ENCODE assay signal across 16 cellular contexts in genomic region chr7:73970801-73971229, GRCh38. TPM values are rescaled to one million over a fixed set of nuclear protein-coding genes. Genes with fewer than 3 reads are reported as not detected.
A peak's percentile ranks its signal among the peaks of the same experiment; 100 is the strongest.
DNase-seq lines count a peak whose midpoint lies in the region; ATAC-seq, FAIRE-seq and TF ChIP-seq lines count a peak whose summit lies in the region.
"Had no signal": no experiment of that assay in that cellular context is flagged by ENCODE, and none has a peak within 500 bp of the region (broad histone marks: within the 10 kb centered on the region; RNA-seq: fewer than 3 reads in every experiment).

No MANE protein-coding gene starts in this region.

- H3K4me1 ChIP-seq in K562 (replicated peaks in 1 of 2; ENCODE audit: control insufficient read depth in 2 of 2, insufficient read depth in 2 of 2, low read length in 2 of 2) = peaks cover 0 to 3% of the 10 kb centered on the region in 2 experiments; a peak in 1 of 5 replicates

- H3K27ac ChIP-seq in K562 (ENCODE audit: extremely low read depth, low read depth, low read length) = no peak overlapping the region
- H3K27ac ChIP-seq: ovary, WERI-Rb-1 had no signal

- peaks cover 4% of the 10 kb centered on the region; the same call in 1 of the 2 replicates for H4K20me1 ChIP-seq in K562 (replicated peaks; ENCODE audit: control insufficient read depth, insufficient read depth, low read length)

- intact Hi-C loops in K562 (cut with micrococcal nuclease) = no loop called here
- intact Hi-C loops in sciatic nerve (cut with DNase I) = no loop called here

- H3K4me2 ChIP-seq in K562 (ENCODE audit: insufficient read depth, low read length) = no peak overlapping the region

- TF ChIP-seq CTCF in K562 (IDR thresholded peaks at IDR 0.05 in 2 of 3, conservative IDR thresholded peaks at IDR 0.05 in 1 of 3; ENCODE audit: insufficient read depth in 2 of 3, low read depth in 1 of 3, low read length in 3 of 3) = no peak

- no peak for TF ChIP-seq RAD21 in K562 (CRISPR knock-in tag; conservative IDR thresholded peaks at IDR 0.05 in 1 of 2, IDR thresholded peaks at IDR 0.05 in 1 of 2)

- no peaks in the 10 kb centered on the region for H3K79me2 ChIP-seq in K562 (ENCODE audit: control insufficient read depth, insufficient read depth, low read length)

- H3K4me3 ChIP-seq in K562 = no peak overlapping the region
- H3K4me3 ChIP-seq: ovary had no signal

- no peak for TF ChIP-seq POLR2A in K562 (conservative IDR thresholded peaks at IDR 0.05)

- no TSS peak for BruUV-seq in K562 (replicated peaks; lab: Mats Ljungman, UMichigan)

- H3K9me3 ChIP-seq in K562 (replicated peaks; ENCODE audit: control insufficient read depth, insufficient read depth, low read depth, low read length) = no peaks in the 10 kb centered on the region
- H3K9me3 ChIP-seq: ovary had no signal

- TF ChIP-seq EP300 in K562 (IDR thresholded peaks at IDR 0.05; ENCODE audit: low read length) = no peak

- ATAC-seq in GM18861 (IDR thresholded peaks at IDR 0.05; ENCODE audit: unreplicated experiment) (peak; percentile 12), HG03103 (IDR thresholded peaks at IDR 0.05; ENCODE audit: low read depth, unreplicated experiment) (peak; percentile 16), K562 (peak; percentile 39), sciatic nerve (no peak), HG03139 (IDR thresholded peaks at IDR 0.05; ENCODE audit: unreplicated experiment) (no peak)
- ATAC-seq: left ventricle myocardium superior had no signal

- DNase-seq in K562 (ENCODE audit: extremely low read depth in 1 of 4, low spot score in 3 of 4) = no peak
- peak; percentile 47 for DNase-seq in sciatic nerve (ENCODE audit: low spot score)
- DNase-seq in NCI-H510A treated with DMSO at 0.1 percent for 48 hours (lab: John Stamatoyannopoulos, UW) = no peak
- DNase-seq in NCI-H748 (lab: John Stamatoyannopoulos, UW; ENCODE audit: unreplicated experiment) = no peak
- DNase-seq: activated CD4-positive, alpha-beta T cell treated with anti-CD3 and anti-CD28 coated beads, Interleukin-2, amount 50 U/mL, for 48 hours; effector CD8-positive, alpha-beta T cell; left ventricle myocardium superior; NCI-H187; NCI-H345; ovary; SHP77; WERI-Rb-1 had no signal

- peaks cover 17 to 52% of the 10 kb centered on the region in 2 experiments for H3K27me3 ChIP-seq in K562 (ENCODE audit: control insufficient read depth in 2 of 2, insufficient read depth in 2 of 2, low read length in 2 of 2)
- H3K27me3 ChIP-seq: ovary had no signal

- no peaks in the 10 kb centered on the region for H3K36me3 ChIP-seq in K562 (ENCODE audit: control insufficient read depth, insufficient read depth, low read length)
- H3K36me3 ChIP-seq: ovary, WERI-Rb-1 had no signal

- H3K9me1 ChIP-seq in K562 (ENCODE audit: control insufficient read depth, insufficient read depth, low read length) = no peaks in the 10 kb centered on the region

- CTCF ChIA-PET in K562 (lab: Yijun Ruan, JAX; ENCODE audit: low intra/inter-chr PET ratio) = no interaction called here

- peak overlapping the region in 1 of 2 experiments; percentile 30; a peak in 1 of 4 replicates for H3K9ac ChIP-seq in K562 (ENCODE audit: insufficient read depth in 1 of 2, low read depth in 2 of 2, low read length in 2 of 2)

- POLR2A ChIA-PET in K562 (lab: Yijun Ruan, JAX) = no interaction called here

- in situ Hi-C loops in K562 (cut with MboI) = no loop called here

- FAIRE-seq in K562 (lab: Jason Lieb, UNC) = no peak

- 3% methylated on average over 12 of the region's 12 CpGs for WGBS in K562 (ENCODE audit: insufficient coverage, low coverage, missing lambda C conversion rate)

- no peak overlapping the region for H2AFZ ChIP-seq in K562 (ENCODE audit: low read depth, low read length)

TF ChIP-seq in K562, 482 proteins besides CTCF, POLR2A, EP300 and RAD21:
- TF ChIP-seq BCL6 (CRISPR knock-in tag; IDR thresholded peaks at IDR 0.05) (no peak), GTF3C2 (IDR thresholded peaks at IDR 0.05; ENCODE audit: borderline replicate concordance, extremely low read depth, insufficient read length) (no peak), ZNF3 (CRISPR knock-in tag; IDR thresholded peaks at IDR 0.05) (no peak), ARID2 (IDR thresholded peaks at IDR 0.05) (no peak), KDM5B (IDR thresholded peaks at IDR 0.05; ENCODE audit: insufficient replicate concordance, low read depth, low read length) (no peak), COPS2 (conservative IDR thresholded peaks at IDR 0.05) (no peak), PKNOX1 (IDR thresholded peaks at IDR 0.05) (no peak), ZBTB12 (CRISPR knock-in tag; IDR thresholded peaks at IDR 0.05) (no peak)

RNA-seq across cellular contexts. Expression of gene ELN, which starts 57.2 kb away (rescaled TPM):
- total RNA-seq in K562 (2011; cell fraction: chromatin; rRNA removed; ENCODE audit: low replicate concordance) = not detected in 2 replicates
- not detected in 2 replicates for total RNA-seq in K562 (2011; cell fraction: nucleolus; rRNA removed)
- total RNA-seq in K562 (2011; cell fraction: nucleoplasm; rRNA removed) = not detected in 2 replicates
- total RNA-seq in K562 (2014; rRNA removed) = not detected in 2 replicates
- not detected in 2 replicates for total RNA-seq in K562 (2014; rRNA removed; fragmentation: Illumina TruSeq; extraction: Trizol)
- total RNA-seq in K562 (2015; rRNA removed; fragmentation: Illumina TruSeq; extraction: Trizol) = not detected in 2 replicates
- total RNA-seq in K562 (2021) = 0.20 TPM in 2 replicates
- polyA plus RNA-seq in K562 (2011; rRNA removed) = not detected in 2 replicates
- 0.01 TPM in 1 of 2 replicates, not detected in the other for polyA plus RNA-seq in K562 (2011; cell fraction: cytosol; rRNA removed)
- polyA plus RNA-seq in K562 (2011; cell fraction: nucleus; rRNA removed) = not detected in 2 replicates
- polyA plus RNA-seq in K562 (2012) = 0.14 TPM in 1 of 2 replicates, not detected in the other
- polyA plus RNA-seq in K562 (2014; fragmentation: Illumina TruSeq; extraction: Trizol) = not detected in 2 replicates
- polyA plus RNA-seq in K562 (2014; fragmentation: Nextera tagmentation; extraction: Ambion mirVana) = not detected
- polyA plus RNA-seq in K562 (2014; rRNA removed) = not detected in 2 replicates
- not detected in 2 replicates for polyA minus RNA-seq in K562 (2011; rRNA and poly(A)+ RNA removed)
- not detected in 2 replicates for polyA minus RNA-seq in K562 (2011; cell fraction: cytosol; rRNA and poly(A)+ RNA removed)
- not detected in 2 replicates for polyA minus RNA-seq in K562 (2011; cell fraction: nucleus; rRNA and poly(A)+ RNA removed)
- total RNA-seq in sciatic nerve = 62.8 TPM
- total RNA-seq: activated T-helper 1 cell treated with anti-CD3 and anti-CD28 coated beads, Interleukin-12 subunit alpha, Interleukin-12 subunit beta, Interleukin-2, Interleukin-4 antibody, amounts not matched to agents 30 ng/mL and 10 ng/mL and 1 ng/mL, durations not matched to agents 14 hours and 24 hours and 36 hours had no signal

Comparison
In these comparisons a context has a peak if more than half of its experiments do, and no peak if none do; other contexts are left out.
1. ATAC-seq: peak in GM18861 (single experiment), HG03103 (single experiment) and K562 (single experiment); none in sciatic nerve (single experiment) and HG03139 (single experiment).
2. RNA of gene ELN, which starts 57.2 kb away (total RNA-seq): 62.8 TPM in sciatic nerve (single experiment); 0.20 TPM in K562; every median in the first group is over 10 times any median in the second.